In genomic region chr2:149587950-149588487, GRCh38 we compare ENCODE assay signal across 8 cellular contexts. TPM values are rescaled to one million over a fixed set of nuclear protein-coding genes. Genes with fewer than 3 reads are reported as not detected.
A peak's percentile ranks its signal among the peaks of the same experiment; 100 is the strongest.
DNase-seq lines count a peak whose midpoint lies in the region; ATAC-seq and TF ChIP-seq lines count a peak whose summit lies in the region.

No MANE protein-coding gene starts in this region.

- H3K27ac ChIP-seq in transverse colon: peak overlapping the region; percentile 94 to 98 (median 96)

- no peaks in the 10 kb centered on the region for H3K27me3 ChIP-seq in kidney epithelial cell (ENCODE audit: control insufficient read depth, insufficient read depth, low read length)
- H3K27me3 ChIP-seq in transverse colon: no peaks in the 10 kb centered on the region

- H3K36me3 Mint-ChIP-seq in activated naive CD4-positive, alpha-beta T cell treated with anti-CD3 and anti-CD28 coated beads for 36 hours (ENCODE audit: low read depth): peaks cover 19% of the 10 kb centered on the region
- peaks cover 33% of the 10 kb centered on the region for H3K36me3 Mint-ChIP-seq in activated CD8-positive, alpha-beta T cell treated with anti-CD3 and anti-CD28 coated beads, Interleukin-2, amount 10 ng/mL, durations not matched to agents 7 days and 5 days (ENCODE audit: low read depth)

- H3K4me3 ChIP-seq in kidney epithelial cell (ENCODE audit: low read depth, low read length) (peak overlapping the region; percentile 89), transverse colon (peak overlapping the region in 3 of 4 donors; percentile 71 to 81 (median 81))

- in situ Hi-C loops in transverse colon (cut with MboI; ENCODE audit: low pct_ligation_motif_present in 1 of 4, low pct_unique_long_range_greater_than_20kb in 1 of 4, low sequenced_read_pairs in 3 of 4): loop anchor here in 3 of 4 donors (25.0 kb wide), 4 partner anchors 899 to 1849 kb away; partner anchors contain the start of gene RND3 (in 1 of the 3)

- H3K9me3 ChIP-seq in transverse colon: no peaks in the 10 kb centered on the region

- peak overlapping the region; percentile 98 for H3K27ac Mint-ChIP-seq in activated naive CD4-positive, alpha-beta T cell treated with anti-CD3 and anti-CD28 coated beads for 36 hours
- H3K27ac Mint-ChIP-seq in activated CD8-positive, alpha-beta T cell treated with anti-CD3 and anti-CD28 coated beads, Interleukin-2, amount 10 ng/mL, durations not matched to agents 7 days and 5 days: peak overlapping the region; percentile 98

- intact Hi-C loops in activated naive CD4-positive, alpha-beta T cell treated with anti-CD3 and anti-CD28 coated beads for 36 hours (cut with micrococcal nuclease): loop anchor here (1.0 to 10.0 kb wide), 8 partner anchors 713 to 1963 kb away; partner anchors contain the start of genes ACVR2A, KIF5C, MBD5 and RBM43
- intact Hi-C loops in transverse colon (cut with DNase I; ENCODE audit: low total_unique reads): no loop called here

- TF ChIP-seq EP300 in transverse colon (IDR thresholded peaks at IDR 0.05; ENCODE audit: low read depth): no peak

- H3K9me3 Mint-ChIP-seq in activated naive CD4-positive, alpha-beta T cell treated with anti-CD3 and anti-CD28 coated beads for 36 hours: no peaks in the 10 kb centered on the region
- peaks cover 4% of the 10 kb centered on the region for H3K9me3 Mint-ChIP-seq in activated CD8-positive, alpha-beta T cell treated with anti-CD3 and anti-CD28 coated beads, Interleukin-2, amount 10 ng/mL, durations not matched to agents 7 days and 5 days (ENCODE audit: insufficient read depth)

- no peak for TF ChIP-seq CTCF in kidney epithelial cell (IDR thresholded peaks at IDR 0.05; ENCODE audit: insufficient read depth, low read length, poor library complexity, severe bottlenecking)
- no peak for TF ChIP-seq CTCF in transverse colon (IDR thresholded peaks at IDR 0.05)

- peaks cover 7 to 38% (median 28%) of the 10 kb centered on the region in 4 donors for H3K4me1 ChIP-seq in transverse colon

- H3K4me1 Mint-ChIP-seq in activated naive CD4-positive, alpha-beta T cell treated with anti-CD3 and anti-CD28 coated beads for 36 hours (ENCODE audit: low read depth): peaks cover 25% of the 10 kb centered on the region
- peaks cover 37% of the 10 kb centered on the region for H3K4me1 Mint-ChIP-seq in activated CD8-positive, alpha-beta T cell treated with anti-CD3 and anti-CD28 coated beads, Interleukin-2, amount 10 ng/mL, durations not matched to agents 7 days and 5 days (ENCODE audit: low read depth)

- peak; percentile 21 for ATAC-seq in HG03066 (IDR thresholded peaks at IDR 0.05; ENCODE audit: low read depth, unreplicated experiment)
- no peak for ATAC-seq in activated CD8-positive, alpha-beta T cell treated with anti-CD3 and anti-CD28 coated beads, Interleukin-2, amount 10 ng/mL, durations not matched to agents 7 days and 5 days

- CTCF ChIA-PET in activated naive CD4-positive, alpha-beta T cell treated with anti-CD3 and anti-CD28 coated beads for 36 hours (lab: Charles Lee): no interaction called here
- CTCF ChIA-PET in activated CD8-positive, alpha-beta T cell treated with anti-CD3 and anti-CD28 coated beads, Interleukin-2, amount 10 ng/mL, durations not matched to agents 7 days and 5 days (lab: Charles Lee): no interaction called here

- H3K36me3 ChIP-seq in kidney epithelial cell (ENCODE audit: control insufficient read depth, insufficient read depth, low read length) (no peaks in the 10 kb centered on the region), transverse colon (peaks cover 0 to 11% (median 0%) of the 10 kb centered on the region in 4 donors)

- no peak for TF ChIP-seq POLR2A in transverse colon (IDR thresholded peaks at IDR 0.05)

- POLR2A ChIA-PET in activated CD8-positive, alpha-beta T cell treated with anti-CD3 and anti-CD28 coated beads, Interleukin-2, amount 10 ng/mL, durations not matched to agents 7 days and 5 days (lab: Charles Lee): interaction anchor here (1.1 to 1.3 kb wide), 2 partner anchors 14 kb away, joined by 3 to 5 read pairs; no protein-coding TSS in a partner anchor

- H3K27me3 Mint-ChIP-seq in activated naive CD4-positive, alpha-beta T cell treated with anti-CD3 and anti-CD28 coated beads for 36 hours (ENCODE audit: low read depth): peaks cover 11% of the 10 kb centered on the region
- H3K27me3 Mint-ChIP-seq in activated CD8-positive, alpha-beta T cell treated with anti-CD3 and anti-CD28 coated beads, Interleukin-2, amount 10 ng/mL, durations not matched to agents 7 days and 5 days (ENCODE audit: low read depth): peaks cover 17% of the 10 kb centered on the region

- 29 to 55% methylated on average over 9 to 10 of the region's 10 CpGs for WGBS in transverse colon (ENCODE audit: low coverage in 1 of 2), 2 donors

- DNase-seq in activated naive CD4-positive, alpha-beta T cell treated with anti-CD3 and anti-CD28 coated beads for 36 hours: no peak
- no peak for DNase-seq in activated naive CD4-positive, alpha-beta T cell treated with anti-CD3 and anti-CD28 coated beads, Interleukin-2, amount 50 U/mL, for 16 hours
- DNase-seq in activated CD8-positive, alpha-beta T cell treated with anti-CD3 and anti-CD28 coated beads, Interleukin-2, amount 10 ng/mL, durations not matched to agents 7 days and 5 days: no peak
- DNase-seq in kidney epithelial cell (ENCODE audit: low read depth) (no peak), transverse colon (no peak), superior temporal gyrus (ENCODE audit: extremely low spot score) (no peak), NCI-H345 (lab: John Stamatoyannopoulos, UW) (no peak)

- peak overlapping the region; percentile 96 for H3K4me3 Mint-ChIP-seq in activated naive CD4-positive, alpha-beta T cell treated with anti-CD3 and anti-CD28 coated beads for 36 hours
- peak overlapping the region; percentile 93 for H3K4me3 Mint-ChIP-seq in activated CD8-positive, alpha-beta T cell treated with anti-CD3 and anti-CD28 coated beads, Interleukin-2, amount 10 ng/mL, durations not matched to agents 7 days and 5 days

RNA-seq across cellular contexts. Expression of gene MMADHC, which starts 0.4 kb away (rescaled TPM):
- 100 to 1,000 TPM; 142 to 143 TPM for total RNA-seq in activated naive CD4-positive, alpha-beta T cell treated with anti-CD3 and anti-CD28 coated beads for 36 hours
- 10 to 100 TPM; 91.1 to 93.6 TPM for total RNA-seq in activated CD8-positive, alpha-beta T cell treated with anti-CD3 and anti-CD28 coated beads, Interleukin-2, amount 10 ng/mL, durations not matched to agents 7 days and 5 days
- 118 and 139 TPM in 2 replicates for total RNA-seq in kidney epithelial cell
- 10 to 100 TPM in 3 of 4 donors, 1 to 10 TPM in 1; 7.8 to 91.6 (median 44.5) TPM for total RNA-seq in transverse colon
